ENCODE assay signal across 8 cellular contexts in the genomic region with DNA sequence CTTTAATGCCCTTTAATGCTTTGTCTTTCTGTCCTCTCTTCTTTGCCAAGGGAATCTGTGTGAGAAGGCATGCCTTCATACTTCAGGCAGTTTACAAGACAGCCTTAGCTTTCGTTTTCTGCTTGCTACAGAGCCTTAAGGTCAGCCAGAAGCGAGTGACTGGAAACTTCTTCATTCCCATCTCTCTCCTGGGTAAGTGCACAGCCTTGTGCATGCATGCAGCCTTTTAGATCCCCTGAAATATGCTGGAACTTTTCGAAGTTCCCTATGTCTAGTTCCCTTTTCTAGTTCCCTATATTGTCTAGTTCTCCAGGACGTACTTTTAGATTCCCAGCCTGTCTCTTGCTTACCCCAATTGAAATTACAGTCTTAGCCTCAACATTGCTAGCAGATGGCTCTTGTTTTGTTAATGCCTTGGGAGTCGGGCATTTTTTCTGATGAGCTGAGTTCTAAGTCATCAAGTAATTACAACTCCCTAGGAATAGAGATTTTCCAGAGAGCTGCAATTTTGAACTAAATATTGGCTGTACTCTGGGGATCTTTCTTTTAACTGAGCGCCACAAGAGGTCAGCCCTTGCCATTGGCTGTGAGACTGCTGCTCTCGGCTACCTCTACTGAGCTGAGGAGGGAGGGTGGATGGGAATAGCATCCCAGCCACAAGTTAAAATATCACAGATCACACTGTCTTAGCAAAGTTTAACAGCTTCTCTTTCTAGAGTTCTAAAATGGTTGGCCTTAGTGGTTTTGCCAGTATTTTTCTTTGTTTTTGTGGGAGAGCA. TPM values are rescaled to one million over a fixed set of nuclear protein-coding genes. Genes with fewer than 3 reads are reported as not detected.
A peak's percentile ranks its signal among the peaks of the same experiment; 100 is the strongest.
DNase-seq lines count a peak whose midpoint lies in the region; ATAC-seq and TF ChIP-seq lines count a peak whose summit lies in the region.

No MANE protein-coding gene starts in this region.

- H3K4me1 Mint-ChIP-seq in effector memory CD8-positive, alpha-beta T cell (ENCODE audit: low read depth in 2 of 2), result no peaks in the 10 kb centered on the region
- H3K4me1 Mint-ChIP-seq in type B pancreatic cell (ENCODE audit: unreplicated experiment), result peaks cover 18% of the 10 kb centered on the region

- in situ Hi-C loops in SK-MEL-5 (cut with HindIII; ENCODE audit: low pct_unique_long_range_greater_than_20kb, low sequenced_read_pairs), result no loop called here

- peak; percentile 45 for ATAC-seq in GM21367 (IDR thresholded peaks at IDR 0.05; ENCODE audit: unreplicated experiment)
- ATAC-seq in effector memory CD8-positive, alpha-beta T cell (replicated peaks), result peak; percentile 29
- ATAC-seq in HG02981 (IDR thresholded peaks at IDR 0.05; ENCODE audit: unreplicated experiment), result no peak

- H3K9me3 ChIP-seq in mucosa of rectum (ENCODE audit: control insufficient read depth in 2 of 2, low read length in 2 of 2), result no peaks in the 10 kb centered on the region

- DNase-seq in BJ (ENCODE audit: low read depth), result no peak
- peak; percentile 78 for DNase-seq in SK-MEL-5 (ENCODE audit: low read depth, low spot score)
- DNase-seq in effector memory CD8-positive, alpha-beta T cell, result no peak
- DNase-seq in type B pancreatic cell (ENCODE audit: extremely low spot score, unreplicated experiment), result no peak
- DNase-seq in cortex of kidney (lab: John Stamatoyannopoulos, UW), result no peak

- peaks cover 2 to 8% of the 10 kb centered on the region in 2 donors for H3K4me1 ChIP-seq in mucosa of rectum (ENCODE audit: control insufficient read depth in 2 of 2, insufficient read depth in 2 of 2, low read length in 2 of 2)

- peak overlapping the region in 1 of 2 donors; percentile 55 for H3K9ac ChIP-seq in mucosa of rectum (ENCODE audit: low read depth in 1 of 2, low read length in 2 of 2)

- CTCF ChIA-PET in BJ (lab: Yijun Ruan, JAX), result interaction anchor here (0.8 to 3.2 kb wide), 9 partner anchors 12 to 435 kb away, joined by 3 to 18 read pairs (median 4); a partner anchor contains a TSS

- peak overlapping the region; percentile 34 to 49 for H3K27ac ChIP-seq in mucosa of rectum (ENCODE audit: low read depth in 2 of 2, low read length in 2 of 2)

- no peak overlapping the region for H3K27ac Mint-ChIP-seq in effector memory CD8-positive, alpha-beta T cell
- H3K27ac Mint-ChIP-seq in type B pancreatic cell, result no peak overlapping the region

- H3K9me3 Mint-ChIP-seq in effector memory CD8-positive, alpha-beta T cell, result no peaks in the 10 kb centered on the region
- no peaks in the 10 kb centered on the region for H3K9me3 Mint-ChIP-seq in type B pancreatic cell

- POLR2A ChIA-PET in BJ (lab: Charles Lee), result interaction anchor here (0.7 kb wide), 1 partner anchor 114 kb away, joined by 4 read pairs; no protein-coding TSS in a partner anchor

- no peaks in the 10 kb centered on the region for H3K27me3 ChIP-seq in BJ (ENCODE audit: control insufficient read depth, insufficient read depth, low read length)
- no peaks in the 10 kb centered on the region for H3K27me3 ChIP-seq in mucosa of rectum (ENCODE audit: control insufficient read depth in 2 of 2, insufficient read depth in 2 of 2, low read length in 2 of 2)

- H3K4me3 ChIP-seq in BJ (ENCODE audit: low read depth, low read length), result peak overlapping the region; percentile 30
- H3K4me3 ChIP-seq in mucosa of rectum (ENCODE audit: low read length in 2 of 2), result peak overlapping the region; percentile 69 to 75

- H3K27me3 Mint-ChIP-seq in effector memory CD8-positive, alpha-beta T cell, result peaks cover 4% of the 10 kb centered on the region in 2 donors
- H3K27me3 Mint-ChIP-seq in type B pancreatic cell, result no peaks in the 10 kb centered on the region

- TF ChIP-seq CTCF in BJ (IDR thresholded peaks at IDR 0.05; ENCODE audit: insufficient read depth, low read depth, low read length) (no peak; the same call in 1 of the 2 replicates), type B pancreatic cell (conservative IDR thresholded peaks at IDR 0.05) (no peak)

- no peaks in the 10 kb centered on the region for H3K36me3 Mint-ChIP-seq in effector memory CD8-positive, alpha-beta T cell (ENCODE audit: insufficient read depth)
- no peaks in the 10 kb centered on the region for H3K36me3 Mint-ChIP-seq in type B pancreatic cell

- H3K36me3 ChIP-seq in BJ (ENCODE audit: control insufficient read depth, insufficient read depth, low read length) (no peaks in the 10 kb centered on the region), mucosa of rectum (ENCODE audit: control insufficient read depth in 2 of 2, insufficient read depth in 2 of 2, low read length in 2 of 2) (no peaks in the 10 kb centered on the region)

- H3K4me3 Mint-ChIP-seq in effector memory CD8-positive, alpha-beta T cell, result peak overlapping the region; percentile 39 to 45
- no peak overlapping the region for H3K4me3 Mint-ChIP-seq in type B pancreatic cell

RNA-seq across cellular contexts. Expression of a gene that starts 22.7 kb away (rescaled TPM):
- 4.2 and 7.4 TPM in 2 replicates for polyA plus RNA-seq in BJ (2011; rRNA removed)
- polyA minus RNA-seq in BJ (2011; rRNA and poly(A)+ RNA removed), result 5.6 and 7.6 TPM in 2 replicates
- 16.2 and 16.3 TPM in 2 replicates for total RNA-seq in SK-MEL-5 (2014; rRNA removed; shearing (Covaris generic))
- polyA plus RNA-seq in SK-MEL-5 (2015; cell fraction: cytosol; rRNA removed), result 15.4 and 15.7 TPM in 2 replicates
- 5.5 and 12.2 TPM in 2 replicates for polyA plus RNA-seq in SK-MEL-5 (2015; cell fraction: nucleus; rRNA removed)
- total RNA-seq in type B pancreatic cell (ENCODE audit: low replicate concordance), result 24.1 and 25.4 TPM in 2 replicates

RNA-seq across cellular contexts. Expression of a gene that starts 51.3 kb away (rescaled TPM):
- polyA plus RNA-seq in BJ (2011; rRNA removed), result 14.8 and 24.8 TPM in 2 replicates
- 37.6 and 39.6 TPM in 2 replicates for polyA minus RNA-seq in BJ (2011; rRNA and poly(A)+ RNA removed)
- 58.7 and 68.1 TPM in 2 replicates for total RNA-seq in SK-MEL-5 (2014; rRNA removed; shearing (Covaris generic))
- polyA plus RNA-seq in SK-MEL-5 (2015; cell fraction: cytosol; rRNA removed), result 19.4 and 26.5 TPM in 2 replicates
- 34.7 and 35.6 TPM in 2 replicates for polyA plus RNA-seq in SK-MEL-5 (2015; cell fraction: nucleus; rRNA removed)
- total RNA-seq in type B pancreatic cell (ENCODE audit: low replicate concordance), result 44.8 and 66.4 TPM in 2 replicates
